ENCODE assay signal across 9 cellular contexts in the genomic region with DNA sequence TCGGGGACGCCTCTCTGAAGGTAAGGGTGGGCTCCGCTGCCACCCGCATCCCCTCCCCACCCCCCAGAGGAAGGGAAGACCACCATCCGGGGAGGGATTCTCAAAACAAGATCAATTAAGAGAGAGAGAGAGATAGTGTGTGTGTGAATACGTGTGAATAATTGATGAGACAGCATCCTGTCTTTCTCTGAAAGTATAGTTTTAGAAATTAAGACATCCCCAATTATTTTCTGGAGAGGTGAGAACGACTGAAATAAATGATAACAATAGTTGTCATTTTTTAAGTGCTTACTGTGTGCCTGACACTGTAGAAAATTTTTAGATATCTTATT. TPM values are rescaled to one million over a fixed set of nuclear protein-coding genes. Genes with fewer than 3 reads are reported as not detected.
DNase-seq lines count a peak whose midpoint lies in the region; ATAC-seq, FAIRE-seq and TF ChIP-seq lines count a peak whose summit lies in the region.
"Had no signal": no experiment of that assay in that cellular context is flagged by ENCODE, and none has a peak within 500 bp of the region (broad histone marks: within the 10 kb centered on the region; RNA-seq: fewer than 3 reads in every experiment).

No MANE protein-coding gene starts in this region.

- H3K9me3 Mint-ChIP-seq in stimulated activated naive CD8-positive, alpha-beta T cell treated with anti-CD3 and anti-CD28 coated beads, Interleukin-15, amount 100 ng/mL, for 72 hours, result no peaks in the 10 kb centered on the region

- no peaks in the 10 kb centered on the region for H3K79me2 ChIP-seq in SK-N-SH (ENCODE audit: insufficient read depth)

- TF ChIP-seq CTCF in SK-N-SH (IDR thresholded peaks at IDR 0.05) (no peak), right atrium auricular region (IDR thresholded peaks at IDR 0.05) (no peak)

- H2AFZ ChIP-seq in SK-N-SH (ENCODE audit: low read depth), result peak overlapping the region; percentile 87; the same call in 1 of the 2 replicates

- CTCF ChIA-PET in SK-N-SH (lab: Yijun Ruan, JAX), result interaction anchor here (0.6 to 1.6 kb wide), 7 partner anchors 16 to 1104 kb away, joined by 3 to 6 read pairs (median 3); no protein-coding TSS in a partner anchor

- WGBS in SK-N-SH (ENCODE audit: low lambda C conversion rate), result 3% methylated on average over 7 of the region's 7 CpGs

- H3K4me1 ChIP-seq in SK-N-SH (ENCODE audit: control insufficient read depth in 1 of 2, insufficient read depth in 2 of 2, low read depth in 1 of 2, low read length in 1 of 2) (peaks cover 0 to 3% of the 10 kb centered on the region in 2 experiments; a peak in 1 of 4 replicates), SJSA1 (replicated peaks) (peaks cover 6% of the 10 kb centered on the region; the same call in 1 of the 2 replicates), right atrium auricular region (peaks cover 0 to 5% of the 10 kb centered on the region in 2 donors)

- TF ChIP-seq EP300 in SK-N-SH (IDR thresholded peaks at IDR 0.05; ENCODE audit: borderline replicate concordance in 1 of 2, low read depth in 1 of 2, low read length in 1 of 2), result no peak

- peak overlapping the region; percentile 92 to 96 for H3K27ac Mint-ChIP-seq in stimulated activated naive CD8-positive, alpha-beta T cell treated with anti-CD3 and anti-CD28 coated beads, Interleukin-15, amount 100 ng/mL, for 72 hours

- no peaks in the 10 kb centered on the region for H3K9me2 ChIP-seq in SK-N-SH

- H3K4me2 ChIP-seq in SK-N-SH, result peak overlapping the region; percentile 98

- H3K36me3 ChIP-seq in SK-N-SH (replicated peaks in 1 of 2; ENCODE audit: control insufficient read depth in 1 of 2, insufficient read depth in 2 of 2, low read length in 1 of 2) (no peaks in the 10 kb centered on the region), SJSA1 (no peaks in the 10 kb centered on the region), right atrium auricular region (no peaks in the 10 kb centered on the region)

- TF ChIP-seq RAD21 in SK-N-SH (IDR thresholded peaks at IDR 0.05; ENCODE audit: low read length), result no peak

- ATAC-seq in SK-N-SH treated with all-trans-retinoic acid at 6 μM for 48 hours (no peak), GM21825 (IDR thresholded peaks at IDR 0.05; ENCODE audit: unreplicated experiment) (no peak)
- ATAC-seq in stimulated activated naive CD8-positive, alpha-beta T cell treated with anti-CD3 and anti-CD28 coated beads, Interleukin-15, amount 100 ng/mL, for 72 hours, result peak; percentile 35

- peaks cover 51% of the 10 kb centered on the region for H3K4me1 Mint-ChIP-seq in stimulated activated naive CD8-positive, alpha-beta T cell treated with anti-CD3 and anti-CD28 coated beads, Interleukin-15, amount 100 ng/mL, for 72 hours

- POLR2A ChIA-PET in SK-N-SH (lab: Yijun Ruan, JAX), result no interaction called here

- peak overlapping the region; percentile 99 for H3K4me3 Mint-ChIP-seq in stimulated activated naive CD8-positive, alpha-beta T cell treated with anti-CD3 and anti-CD28 coated beads, Interleukin-15, amount 100 ng/mL, for 72 hours

- H3K9ac ChIP-seq in SK-N-SH, result no peak overlapping the region

- H3K27ac ChIP-seq in SK-N-SH (ENCODE audit: low read depth in 2 of 2, low read length in 1 of 2), result no peak overlapping the region
- no peak overlapping the region for H3K27ac ChIP-seq in SJSA1
- H3K27ac ChIP-seq in right atrium auricular region, result peak overlapping the region; percentile 42 to 80
- H3K27ac ChIP-seq: 22Rv1 had no signal

- no peak for TF ChIP-seq POLR2A in GM12891 (IDR thresholded peaks at IDR 0.05; ENCODE audit: low read depth, low read length)

- no peak for FAIRE-seq in GM12891 (lab: Jason Lieb, UNC)

- H3K27me3 ChIP-seq in SK-N-SH (ENCODE audit: insufficient read depth) (peaks cover 32% of the 10 kb centered on the region; the same call in 1 of the 2 replicates), SJSA1 (replicated peaks) (peaks cover 5% of the 10 kb centered on the region), right atrium auricular region (no peaks in the 10 kb centered on the region)

- H3F3A ChIP-seq in SK-N-SH (replicated peaks; ENCODE audit: insufficient read depth), result no peaks in the 10 kb centered on the region

- H3K27me3 Mint-ChIP-seq in stimulated activated naive CD8-positive, alpha-beta T cell treated with anti-CD3 and anti-CD28 coated beads, Interleukin-15, amount 100 ng/mL, for 72 hours, result no peaks in the 10 kb centered on the region

- H3K4me3 ChIP-seq in SK-N-SH (ENCODE audit: low read depth in 2 of 2, low read length in 1 of 2) (peak overlapping the region; percentile 50 to 63; a peak in 3 of 4 replicates), SJSA1 (peak overlapping the region; percentile 48; the same call in 1 of the 2 replicates), right atrium auricular region (peak overlapping the region; percentile 52 to 75)

- H3K9me3 ChIP-seq in SK-N-SH (no peaks in the 10 kb centered on the region), SJSA1 (replicated peaks) (no peaks in the 10 kb centered on the region), right atrium auricular region (no peaks in the 10 kb centered on the region)

- DNase-seq in SK-N-SH (no peak), SJSA1 (ENCODE audit: low read depth in 1 of 2, low spot score in 2 of 2) (no peak), right atrium auricular region (ENCODE audit: low spot score) (no peak), anterior cingulate cortex (lab: John Stamatoyannopoulos, UW) (no peak), GM12891 (ENCODE audit: insufficient read length, low spot score) (no peak)
- no peak for DNase-seq in stimulated activated naive CD8-positive, alpha-beta T cell treated with anti-CD3 and anti-CD28 coated beads, Interleukin-15, amount 100 ng/mL, for 72 hours

- no peaks in the 10 kb centered on the region for H4K20me1 ChIP-seq in SK-N-SH (ENCODE audit: insufficient read depth)

TF ChIP-seq in SK-N-SH, 30 proteins besides CTCF, POLR2A, EP300 and RAD21 (continues in another document):
- TF ChIP-seq EZH2phosphoT487 (IDR thresholded peaks at IDR 0.05; ENCODE audit: borderline replicate concordance, low read depth) (no peak), RXRA (IDR thresholded peaks at IDR 0.05; ENCODE audit: borderline replicate concordance, low read depth) (no peak)

TF ChIP-seq in SK-N-SH treated with all-trans-retinoic acid at 6 μM for 48 hours, 23 proteins besides CTCF, POLR2A, EP300 and RAD21:
- no peak for TF ChIP-seq PATZ1 (CRISPR knock-in tag; IDR thresholded peaks at IDR 0.05; ENCODE audit: borderline replicate concordance)
TF ChIP-seq in SK-N-SH treated with all-trans-retinoic acid at 6 μM for 48 hours: peak in this region for 0.

TF ChIP-seq in GM12891, 5 proteins besides CTCF, POLR2A, EP300 and RAD21:
- no peak for TF ChIP-seq TAF1 (IDR thresholded peaks at IDR 0.05; ENCODE audit: low read depth, low read length)
- no peak for TF ChIP-seq SPI1 (IDR thresholded peaks at IDR 0.05; ENCODE audit: low read depth, low read length)
- TF ChIP-seq POU2F2 (IDR thresholded peaks at IDR 0.05; ENCODE audit: low read depth, low read length), result no peak
- no peak for TF ChIP-seq POLR2AphosphoS5 (IDR thresholded peaks at IDR 0.05; ENCODE audit: low read depth, low read length)
- TF ChIP-seq PAX5 (IDR thresholded peaks at IDR 0.05; ENCODE audit: insufficient read depth, low read length, severe bottlenecking), result no peak

RNA-seq across cellular contexts. Expression of gene IL18R1, which starts 0.8 kb away (rescaled TPM):
- 0.11 TPM in 1 of 2 replicates, not detected in the other for polyA plus RNA-seq in SK-N-SH (2012; rRNA removed)
- polyA plus RNA-seq in SK-N-SH (2012; cell fraction: cytosol; rRNA removed), result not detected in 2 replicates
- 0.14 and 0.17 TPM in 2 replicates for polyA plus RNA-seq in SK-N-SH (2012; cell fraction: nucleus; rRNA removed)
- total RNA-seq in SJSA1 (2014; rRNA removed; shearing (Covaris generic)), result not detected in 2 replicates
- 1 to 10 TPM; 1.9 to 5.0 TPM for total RNA-seq in right atrium auricular region
- polyA plus RNA-seq in GM12891 (2012; ENCODE audit: low read depth, missing spikeins), result 6.7 TPM

RNA-seq across cellular contexts. Expression of gene IL1RL1, which starts 45.0 kb away (rescaled TPM):
- polyA plus RNA-seq in SK-N-SH (2012; rRNA removed), result not detected in 2 replicates
- not detected in 2 replicates for polyA plus RNA-seq in SK-N-SH (2012; cell fraction: cytosol; rRNA removed)
- not detected in 2 replicates for polyA plus RNA-seq in SK-N-SH (2012; cell fraction: nucleus; rRNA removed)
- total RNA-seq in SJSA1 (2014; rRNA removed; shearing (Covaris generic)), result not detected in 2 replicates
- total RNA-seq in right atrium auricular region, result 10 to 100 TPM in 1 of 2 donors, 1 to 10 TPM in 1; 4.8 to 65.3 TPM
- polyA plus RNA-seq in GM12891 (2012; ENCODE audit: low read depth, missing spikeins), result not detected

Comparison
In these comparisons a context has a peak if more than half of its experiments do, and no peak if none do; other contexts are left out.
1. H3K27ac ChIP-seq: peak in right atrium auricular region (2 of 2); none in SK-N-SH (0 of 2) and SJSA1 (single experiment).
2. Peak in every context shown above with its lines, with median percentiles within 50 percentile points of each other: H3K4me3 ChIP-seq.